24 cellular contexts compared by ENCODE assay signal in the genomic region with DNA sequence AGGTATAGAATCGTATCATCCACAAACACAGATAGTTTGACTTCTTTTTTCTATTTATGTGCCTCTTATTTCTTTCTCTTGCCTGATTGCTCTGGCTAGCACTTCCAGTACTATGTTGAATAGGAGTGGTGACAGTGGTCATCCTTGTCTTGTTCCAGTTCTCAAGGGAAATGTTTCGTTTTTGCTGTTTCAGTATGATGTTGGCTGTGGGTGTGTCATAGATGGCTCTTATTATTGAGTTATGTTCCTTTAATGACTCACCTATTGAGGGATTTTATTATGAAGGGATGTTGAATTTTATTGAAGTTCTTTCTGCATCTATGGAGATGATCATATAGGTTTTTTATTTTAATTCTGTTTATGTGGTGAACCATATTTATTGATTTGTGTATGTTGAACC.
DNase-seq lines count a peak whose midpoint lies in the region; ATAC-seq and TF ChIP-seq lines count a peak whose summit lies in the region.
"Had no signal": no experiment of that assay in that cellular context is flagged by ENCODE, and none has a peak within 500 bp of the region (broad histone marks: within the 10 kb centered on the region; RNA-seq: fewer than 3 reads in every experiment).

No MANE protein-coding gene starts in this region.

- peaks cover 27% of the 10 kb centered on the region for H3K27me3 Mint-ChIP-seq in stimulated activated naive CD8-positive, alpha-beta T cell treated with anti-CD3 and anti-CD28 coated beads, Interleukin-15, Interleukin-2, amounts not matched to agents 100 ng/mL and 50 ng/mL, for 24 hours
- no peaks in the 10 kb centered on the region for H3K27me3 Mint-ChIP-seq in activated T-helper 17 cell treated with anti-CD3 and anti-CD28 coated beads, Interleukin-2, amount 50 U/mL, for 72 hours
- H3K27me3 Mint-ChIP-seq: CD4-positive, alpha-beta memory T cell had no signal

- TF ChIP-seq CTCF in fibroblast of mammary gland (conservative IDR thresholded peaks at IDR 0.05; ENCODE audit: control insufficient read depth, insufficient read depth, low read depth, low read length), result no peak

- H3K36me3 Mint-ChIP-seq in stimulated activated naive CD8-positive, alpha-beta T cell treated with anti-CD3 and anti-CD28 coated beads, Interleukin-15, Interleukin-2, amounts not matched to agents 100 ng/mL and 50 ng/mL, for 24 hours (ENCODE audit: low read depth), result no peaks in the 10 kb centered on the region
- no peaks in the 10 kb centered on the region for H3K36me3 Mint-ChIP-seq in activated T-helper 17 cell treated with anti-CD3 and anti-CD28 coated beads, Interleukin-2, amount 50 U/mL, for 72 hours (ENCODE audit: low read depth)
- H3K36me3 Mint-ChIP-seq: CD4-positive, alpha-beta memory T cell had no signal

- no peak overlapping the region for H3K4me3 ChIP-seq in fibroblast of mammary gland (ENCODE audit: control insufficient read depth, low read depth, low read length)
- H3K4me3 ChIP-seq: SJSA1 had no signal

- peak overlapping the region; percentile 36 for H3K27ac Mint-ChIP-seq in stimulated activated naive CD8-positive, alpha-beta T cell treated with anti-CD3 and anti-CD28 coated beads, Interleukin-15, Interleukin-2, amounts not matched to agents 100 ng/mL and 50 ng/mL, for 24 hours
- H3K27ac Mint-ChIP-seq in activated T-helper 17 cell treated with anti-CD3 and anti-CD28 coated beads, Interleukin-2, amount 50 U/mL, for 72 hours, result peak overlapping the region; percentile 4
- H3K27ac Mint-ChIP-seq: CD4-positive, alpha-beta memory T cell had no signal

- no peak for DNase-seq in stimulated activated naive CD8-positive, alpha-beta T cell treated with anti-CD3 and anti-CD28 coated beads, Interleukin-15, Interleukin-2, amounts not matched to agents 100 U/mL and 50 U/mL, for 24 hours
- DNase-seq in fibroblast of mammary gland (ENCODE audit: low read depth), result peak; percentile 7
- DNase-seq: C1 segment of cervical spinal cord; CD4-positive, alpha-beta memory T cell; COR-L47; DMS79; EL; GF-D8; HCEC 1CT; NCI-H1092; NCI-H1417 treated with DMSO at 0.1 percent for 48 hours; NCI-H1694 treated with DMSO at 0.1 percent for 48 hours; NCI-H2081; NCI-H2171; NCI-H226; NCI-H510A; NCI-H748 treated with DMSO at 0.1 percent for 48 hours; Right ventricle myocardium superior had no signal

- H3K9me3 Mint-ChIP-seq in stimulated activated naive CD8-positive, alpha-beta T cell treated with anti-CD3 and anti-CD28 coated beads, Interleukin-15, Interleukin-2, amounts not matched to agents 100 ng/mL and 50 ng/mL, for 24 hours, result peaks cover 12% of the 10 kb centered on the region
- peaks cover 7% of the 10 kb centered on the region for H3K9me3 Mint-ChIP-seq in activated T-helper 17 cell treated with anti-CD3 and anti-CD28 coated beads, Interleukin-2, amount 50 U/mL, for 72 hours

- peaks cover 7% of the 10 kb centered on the region for H3K4me1 Mint-ChIP-seq in stimulated activated naive CD8-positive, alpha-beta T cell treated with anti-CD3 and anti-CD28 coated beads, Interleukin-15, Interleukin-2, amounts not matched to agents 100 ng/mL and 50 ng/mL, for 24 hours (ENCODE audit: low read depth)
- peaks cover 11% of the 10 kb centered on the region for H3K4me1 Mint-ChIP-seq in activated T-helper 17 cell treated with anti-CD3 and anti-CD28 coated beads, Interleukin-2, amount 50 U/mL, for 72 hours

- no peak for TF ChIP-seq POLR2A in GM18505 (IDR thresholded peaks at IDR 0.05; ENCODE audit: borderline replicate concordance, extremely low read depth, insufficient read depth, insufficient read length)

- ATAC-seq in stimulated activated naive CD8-positive, alpha-beta T cell treated with anti-CD3 and anti-CD28 coated beads, Interleukin-15, Interleukin-2, amounts not matched to agents 100 U/mL and 50 U/mL, for 24 hours, result no peak
- ATAC-seq in activated T-helper 17 cell treated with anti-CD3 and anti-CD28 coated beads, Interleukin-2, amount 50 U/mL, for 72 hours (replicated peaks), result peak; percentile 92
- no peak for ATAC-seq in SK-N-SH treated with all-trans-retinoic acid at 6 μM for 48 hours
- ATAC-seq in GM18505 (IDR thresholded peaks at IDR 0.05; ENCODE audit: unreplicated experiment), result no peak
- ATAC-seq in HG03565 (IDR thresholded peaks at IDR 0.05; ENCODE audit: unreplicated experiment), result no peak

- no peak overlapping the region for H3K4me3 Mint-ChIP-seq in stimulated activated naive CD8-positive, alpha-beta T cell treated with anti-CD3 and anti-CD28 coated beads, Interleukin-15, Interleukin-2, amounts not matched to agents 100 ng/mL and 50 ng/mL, for 24 hours
- H3K4me3 Mint-ChIP-seq in activated T-helper 17 cell treated with anti-CD3 and anti-CD28 coated beads, Interleukin-2, amount 50 U/mL, for 72 hours, result no peak overlapping the region
- H3K4me3 Mint-ChIP-seq: CD4-positive, alpha-beta memory T cell had no signal

TF ChIP-seq in SK-N-SH treated with all-trans-retinoic acid at 6 μM for 48 hours, 23 proteins besides CTCF, POLR2A, EP300 and RAD21:
- TF ChIP-seq ZC3H10 (CRISPR knock-in tag; IDR thresholded peaks at IDR 0.05) (no peak), ARNTL (CRISPR knock-in tag; IDR thresholded peaks at IDR 0.05; ENCODE audit: borderline replicate concordance, low read depth) (no peak), ZNF565 (CRISPR knock-in tag; conservative IDR thresholded peaks at IDR 0.05; ENCODE audit: low read depth) (no peak), CSDC2 (CRISPR knock-in tag; IDR thresholded peaks at IDR 0.05) (no peak), TCF4 (CRISPR knock-in tag; IDR thresholded peaks at IDR 0.05; ENCODE audit: borderline replicate concordance) (no peak), ZNF8 (CRISPR knock-in tag; IDR thresholded peaks at IDR 0.05) (no peak), OSR1 (CRISPR knock-in tag; IDR thresholded peaks at IDR 0.05) (no peak), CSRNP3 (CRISPR knock-in tag; IDR thresholded peaks at IDR 0.05) (no peak), ZFP3 (CRISPR knock-in tag; IDR thresholded peaks at IDR 0.05) (no peak), ZFP30 (CRISPR knock-in tag; IDR thresholded peaks at IDR 0.05) (no peak), ISL1 (CRISPR knock-in tag; IDR thresholded peaks at IDR 0.05) (no peak)
- TF ChIP-seq, protein P1, sequence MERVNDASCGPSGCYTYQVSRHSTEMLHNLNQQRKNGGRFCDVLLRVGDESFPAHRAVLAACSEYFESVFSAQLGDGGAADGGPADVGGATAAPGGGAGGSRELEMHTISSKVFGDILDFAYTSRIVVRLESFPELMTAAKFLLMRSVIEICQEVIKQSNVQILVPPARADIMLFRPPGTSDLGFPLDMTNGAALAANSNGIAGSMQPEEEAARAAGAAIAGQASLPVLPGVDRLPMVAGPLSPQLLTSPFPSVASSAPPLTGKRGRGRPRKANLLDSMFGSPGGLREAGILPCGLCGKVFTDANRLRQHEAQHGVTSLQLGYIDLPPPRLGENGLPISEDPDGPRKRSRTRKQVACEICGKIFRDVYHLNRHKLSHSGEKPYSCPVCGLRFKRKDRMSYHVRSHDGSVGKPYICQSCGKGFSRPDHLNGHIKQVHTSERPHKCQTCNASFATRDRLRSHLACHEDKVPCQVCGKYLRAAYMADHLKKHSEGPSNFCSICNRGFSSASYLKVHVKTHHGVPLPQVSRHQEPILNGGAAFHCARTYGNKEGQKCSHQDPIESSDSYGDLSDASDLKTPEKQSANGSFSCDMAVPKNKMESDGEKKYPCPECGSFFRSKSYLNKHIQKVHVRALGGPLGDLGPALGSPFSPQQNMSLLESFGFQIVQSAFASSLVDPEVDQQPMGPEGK (CRISPR knock-in tag; IDR thresholded peaks at IDR 0.05; ENCODE audit: borderline replicate concordance), result no peak
- TF ChIP-seq, protein P2, sequence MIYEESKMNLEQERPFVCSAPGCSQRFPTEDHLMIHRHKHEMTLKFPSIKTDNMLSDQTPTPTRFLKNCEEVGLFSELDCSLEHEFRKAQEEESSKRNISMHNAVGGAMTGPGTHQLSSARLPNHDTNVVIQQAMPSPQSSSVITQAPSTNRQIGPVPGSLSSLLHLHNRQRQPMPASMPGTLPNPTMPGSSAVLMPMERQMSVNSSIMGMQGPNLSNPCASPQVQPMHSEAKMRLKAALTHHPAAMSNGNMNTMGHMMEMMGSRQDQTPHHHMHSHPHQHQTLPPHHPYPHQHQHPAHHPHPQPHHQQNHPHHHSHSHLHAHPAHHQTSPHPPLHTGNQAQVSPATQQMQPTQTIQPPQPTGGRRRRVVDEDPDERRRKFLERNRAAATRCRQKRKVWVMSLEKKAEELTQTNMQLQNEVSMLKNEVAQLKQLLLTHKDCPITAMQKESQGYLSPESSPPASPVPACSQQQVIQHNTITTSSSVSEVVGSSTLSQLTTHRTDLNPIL (CRISPR knock-in tag; IDR thresholded peaks at IDR 0.05; ENCODE audit: low read depth), result no peak
